28 cellular contexts compared by ENCODE assay signal in the genomic region with DNA sequence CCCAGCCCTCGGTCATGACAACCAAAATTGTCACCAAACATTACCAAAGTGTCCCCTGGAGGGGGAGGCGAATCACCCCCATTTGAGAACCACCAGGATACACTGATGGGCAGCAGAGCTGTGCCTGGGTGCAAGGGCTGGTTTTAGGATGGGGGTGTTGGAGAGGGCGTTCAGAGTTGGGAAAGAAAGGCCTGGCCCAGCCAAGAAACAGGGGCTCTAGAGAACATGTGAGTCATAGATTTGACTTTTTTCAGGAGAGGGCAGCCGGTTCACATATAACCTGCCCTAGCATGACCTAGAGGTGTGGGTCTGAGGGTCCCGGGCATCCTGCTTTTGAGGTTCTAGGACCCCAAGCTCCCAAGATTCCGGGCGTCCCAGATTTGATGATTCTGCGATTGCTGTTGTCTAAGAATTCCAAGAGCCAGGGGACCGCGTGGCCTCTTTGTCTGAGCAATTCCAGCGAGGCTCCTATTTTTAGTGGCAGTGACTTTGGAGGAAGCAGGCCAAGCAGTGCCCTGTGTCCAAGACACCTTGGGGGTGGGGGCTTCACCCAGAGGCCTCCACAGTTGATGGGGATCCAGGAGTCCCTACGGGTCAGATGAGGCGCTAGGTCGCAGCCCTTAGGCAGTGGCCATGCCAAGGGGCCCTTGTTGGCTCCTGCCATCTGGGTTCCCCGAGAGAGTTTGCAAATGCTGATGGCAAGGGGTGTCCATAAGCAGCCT. TPM values are rescaled to one million over a fixed set of nuclear protein-coding genes. Genes with fewer than 3 reads are reported as not detected.
DNase-seq lines count a peak whose midpoint lies in the region; ATAC-seq, FAIRE-seq and TF ChIP-seq lines count a peak whose summit lies in the region.
"Had no signal": no experiment of that assay in that cellular context is flagged by ENCODE, and none has a peak within 500 bp of the region (broad histone marks: within the 10 kb centered on the region; RNA-seq: fewer than 3 reads in every experiment).

No MANE protein-coding gene starts in this region.

- WGBS in heart left ventricle, 4 donors: 55 to 68% (median 60%) methylated on average over 15 of the region's 15 CpGs
- 89% methylated on average over 13 of the region's 15 CpGs for WGBS in esophagus muscularis mucosa

- ATAC-seq in heart left ventricle (peak in 3 of 4 donors; percentile 4 to 38 (median 24)), HG02642 (IDR thresholded peaks at IDR 0.05; ENCODE audit: poor library complexity, unreplicated experiment) (no peak)
- ATAC-seq: A549; CD8-positive, alpha-beta T cell; HCT116; PC-3 had no signal

- POLR2A ChIA-PET in RWPE1 (lab: Yijun Ruan, JAX; ENCODE audit: low non-redundant PET): no interaction called here

- H3K9ac ChIP-seq in kidney (ENCODE audit: low read length in 2 of 2) (no peak overlapping the region), skeletal muscle tissue (ENCODE audit: low read depth in 1 of 3, low read length in 3 of 3) (peak overlapping the region; percentile 5 to 84 (median 68))

- TF ChIP-seq POLR2A in heart left ventricle (IDR thresholded peaks at IDR 0.05) (no peak), esophagus muscularis mucosa (IDR thresholded peaks at IDR 0.05; ENCODE audit: low read depth) (no peak)

- H3K4me1 ChIP-seq in heart left ventricle: peaks cover 0 to 53% (median 14%) of the 10 kb centered on the region in 12 donors
- H3K4me1 ChIP-seq in kidney (ENCODE audit: control insufficient read depth in 1 of 2, insufficient read depth in 1 of 2, low read depth in 1 of 2, low read length in 2 of 2): peaks cover 0 to 3% of the 10 kb centered on the region in 2 donors
- peaks cover 35 to 61% (median 56%) of the 10 kb centered on the region in 3 donors for H3K4me1 ChIP-seq in skeletal muscle tissue (ENCODE audit: control insufficient read depth in 3 of 3, insufficient read depth in 3 of 3, low read length in 3 of 3)
- H3K4me1 ChIP-seq in esophagus muscularis mucosa: peaks cover 11 to 30% (median 22%) of the 10 kb centered on the region in 4 donors

- peak overlapping the region; percentile 4; the same call in 1 of the 2 replicates for H3K27ac ChIP-seq in RWPE1
- H3K27ac ChIP-seq in heart left ventricle: peak overlapping the region; percentile 72 to 95 (median 86)
- no peak overlapping the region for H3K27ac ChIP-seq in kidney (ENCODE audit: low read depth in 2 of 2, low read length in 2 of 2)
- H3K27ac ChIP-seq in skeletal muscle tissue (ENCODE audit: low read depth, low read length): peak overlapping the region; percentile 96
- H3K27ac ChIP-seq in esophagus muscularis mucosa (replicated peaks in 1 of 4): peak overlapping the region in 1 of 4 donors; percentile 14
- H3K27ac ChIP-seq: A549, HL-60 had no signal

- H3K4me3 ChIP-seq in heart left ventricle (no peak overlapping the region), kidney (ENCODE audit: low read length in 2 of 2) (no peak overlapping the region), skeletal muscle tissue (ENCODE audit: low read length in 3 of 3) (no peak overlapping the region), esophagus muscularis mucosa (no peak overlapping the region)
- H3K4me3 ChIP-seq: A549 had no signal

- TF ChIP-seq CTCF in RWPE1 (conservative IDR thresholded peaks at IDR 0.05; ENCODE audit: low read depth) (no peak), heart left ventricle (IDR thresholded peaks at IDR 0.05) (no peak), kidney (IDR thresholded peaks at IDR 0.05; ENCODE audit: borderline replicate concordance, extremely low read depth, insufficient read depth) (no peak), esophagus muscularis mucosa (IDR thresholded peaks at IDR 0.05) (no peak)

- H3K27me3 ChIP-seq in heart left ventricle (no peaks in the 10 kb centered on the region), skeletal muscle tissue (ENCODE audit: control insufficient read depth in 3 of 3, insufficient read depth in 3 of 3, low read length in 3 of 3) (no peaks in the 10 kb centered on the region), esophagus muscularis mucosa (no peaks in the 10 kb centered on the region)

- DNase-seq in RWPE1 (ENCODE audit: low spot score): no peak
- DNase-seq in heart left ventricle: peak in 1 of 5 donors; percentile 58
- DNase-seq in kidney: peak; percentile 51
- DNase-seq in esophagus muscularis mucosa (ENCODE audit: extremely low spot score): no peak
- DNase-seq in DMS53 (lab: John Stamatoyannopoulos, UW): no peak
- DNase-seq in NCI-H2107 treated with DMSO at 0.1 percent for 48 hours (lab: John Stamatoyannopoulos, UW; ENCODE audit: unreplicated experiment): no peak
- DNase-seq: AML-193; CD8-positive, alpha-beta T cell; DMS 273 treated with DMSO at 0.1 percent for 48 hours; DMS79 treated with DMSO at 0.1 percent for 48 hours; GF-D8; NCI-H1092; NCI-H1436; NCI-H187; NCI-H524 treated with DMSO at 0.1 percent for 48 hours; NCI-H774; NK-92 treated with Interleukin-12 subunit alpha and Interleukin-12 subunit beta, amount 100 ng/mL, for 24 hours; PC-3; SHP77 had no signal

- intact Hi-C loops in heart left ventricle (cut with DNase I) (loop anchor here in 1 of 10 donors (5.0 kb wide), 1 partner anchor 67 kb away; the partner anchor contains the start of gene AKAP8), kidney (cut with DNase I) (no loop called here), esophagus muscularis mucosa (cut with DNase I) (no loop called here)

- CTCF ChIA-PET in RWPE1 (lab: Yijun Ruan, JAX): no interaction called here

- no peaks in the 10 kb centered on the region for H3K9me3 ChIP-seq in heart left ventricle
- H3K9me3 ChIP-seq in kidney (ENCODE audit: control insufficient read depth in 1 of 2, low read length in 2 of 2): no peaks in the 10 kb centered on the region
- no peaks in the 10 kb centered on the region for H3K9me3 ChIP-seq in skeletal muscle tissue (ENCODE audit: control insufficient read depth in 3 of 3, low read length in 3 of 3)
- H3K9me3 ChIP-seq in esophagus muscularis mucosa: no peaks in the 10 kb centered on the region
- H3K9me3 ChIP-seq: A549 had no signal

- no peak for FAIRE-seq in kidney (lab: Jason Lieb, UNC)
- FAIRE-seq: A549, GM12892, GM19239 had no signal

- H3K36me3 ChIP-seq in heart left ventricle (peaks cover 0 to 3% (median 0%) of the 10 kb centered on the region in 9 donors), kidney (ENCODE audit: control insufficient read depth in 1 of 2, insufficient read depth in 2 of 2, low read length in 2 of 2) (no peaks in the 10 kb centered on the region), skeletal muscle tissue (ENCODE audit: control insufficient read depth in 3 of 3, insufficient read depth in 3 of 3, low read length in 3 of 3) (peaks cover 0 to 7% (median 2%) of the 10 kb centered on the region in 3 donors), esophagus muscularis mucosa (peaks cover 0 to 40% (median 19%) of the 10 kb centered on the region in 4 donors)

- no peak for TF ChIP-seq EP300 in esophagus muscularis mucosa (IDR thresholded peaks at IDR 0.05)

RNA-seq across cellular contexts. Expression of gene WIZ, which starts 5.1 kb away (rescaled TPM):
- total RNA-seq in heart left ventricle: 10 to 100 TPM; 23.1 to 52.4 (median 25.7) TPM
- polyA plus RNA-seq in heart left ventricle: 10 to 100 TPM; 19.0 to 26.2 TPM
- total RNA-seq in kidney: 37.1 TPM
- 15.4 TPM for polyA plus RNA-seq in kidney (ENCODE audit: insufficient read depth, low read depth, low replicate concordance)
- total RNA-seq in skeletal muscle tissue: 3.7 TPM
- 10 to 100 TPM; 36.1 to 74.3 (median 50.3) TPM for total RNA-seq in esophagus muscularis mucosa

RNA-seq across cellular contexts. Expression of gene RASAL3, which starts 19.7 kb away (rescaled TPM):
- total RNA-seq in heart left ventricle (1 to 10 TPM in 5 of 9 donors, under 1 TPM in 4; 0.42 to 9.1 (median 1.0) TPM), kidney (12.1 TPM), skeletal muscle tissue (0.52 TPM), esophagus muscularis mucosa (1 to 10 TPM; 2.5 to 3.9 (median 2.8) TPM)
- polyA plus RNA-seq in heart left ventricle (under 1 TPM; 0.60 to 0.99 TPM), kidney (ENCODE audit: insufficient read depth, low read depth, low replicate concordance) (1.5 TPM)
- total RNA-seq: H4, PC-3, SK-MEL-5 had no signal
- polyA plus RNA-seq: A549 had no signal

RNA-seq across cellular contexts. Expression of gene AKAP8L, which starts 25.9 kb away (rescaled TPM):
- total RNA-seq in heart left ventricle (10 to 100 TPM; 46.5 to 72.2 (median 60.1) TPM), kidney (122 TPM), skeletal muscle tissue (39.1 TPM), esophagus muscularis mucosa (10 to 100 TPM; 52.8 to 87.8 (median 69.4) TPM)
- polyA plus RNA-seq in heart left ventricle (10 to 100 TPM; 43.3 to 67.5 TPM), kidney (ENCODE audit: insufficient read depth, low read depth, low replicate concordance) (44.3 TPM)

RNA-seq across cellular contexts. Expression of gene PGLYRP2, which starts 34.6 kb away (rescaled TPM):
- total RNA-seq in heart left ventricle: not detected
- not detected for polyA plus RNA-seq in heart left ventricle
- not detected for total RNA-seq in kidney
- polyA plus RNA-seq in kidney (ENCODE audit: insufficient read depth, low read depth, low replicate concordance): not detected
- not detected for total RNA-seq in skeletal muscle tissue
- not detected for total RNA-seq in esophagus muscularis mucosa
- total RNA-seq: CD8-positive, alpha-beta T cell; H4; PC-3; SK-MEL-5 had no signal
- polyA plus RNA-seq: A549 had no signal

Comparison
In these comparisons a context has a peak if more than half of its experiments do, and no peak if none do; other contexts are left out.
1. H3K27ac ChIP-seq: peak in RWPE1 (single experiment), heart left ventricle (12 of 12) and skeletal muscle tissue (single experiment); none in kidney (0 of 2).
2. H3K9ac ChIP-seq: peak in skeletal muscle tissue (3 of 3); none in kidney (0 of 2).